8 cellular contexts compared by ENCODE assay signal in genomic region chr17:64506201-64506575, GRCh38. TPM values are rescaled to one million over a fixed set of nuclear protein-coding genes. Genes with fewer than 3 reads are reported as not detected.
A peak's percentile ranks its signal among the peaks of the same experiment; 100 is the strongest.
DNase-seq lines count a peak whose midpoint lies in the region; ATAC-seq and TF ChIP-seq lines count a peak whose summit lies in the region.

DDX5 (minus strand) TSS chr17:64506289; CDS start chr17:64506119, 170 bp downstream.

- no peaks in the 10 kb centered on the region for H3K27me3 ChIP-seq in esophagus (ENCODE audit: control insufficient read depth in 1 of 2, insufficient read depth in 2 of 2, low read length in 2 of 2)
- no peaks in the 10 kb centered on the region for H3K27me3 ChIP-seq in mucosa of stomach (ENCODE audit: control insufficient read depth, insufficient read depth, low read length)

- H3K27ac ChIP-seq in esophagus (ENCODE audit: low read depth in 2 of 2, low read length in 1 of 2) = peak within 1 kb of the TSS; percentile 99

- no peaks in the 10 kb centered on the region for H3K4me1 ChIP-seq in esophagus (ENCODE audit: control insufficient read depth in 2 of 2, insufficient read depth in 2 of 2, low read length in 1 of 2)
- peaks cover 10% of the 10 kb centered on the region for H3K4me1 ChIP-seq in mucosa of stomach (ENCODE audit: control insufficient read depth, insufficient read depth, low read length)

- 1% methylated on average over 31 of the region's 31 CpGs for WGBS in esophagus, 2 donors

- peak within 1 kb of the TSS; percentile 80 for H3K4me3 ChIP-seq in Jurkat, Clone E6-1 (ENCODE audit: low read length)
- H3K4me3 ChIP-seq in esophagus (ENCODE audit: low read depth in 1 of 2, low read length in 2 of 2) (peak within 1 kb of the TSS; percentile 87 to 97), mucosa of stomach (ENCODE audit: low read length) (peak within 1 kb of the TSS; percentile 90)

- H3K36me3 ChIP-seq in esophagus (ENCODE audit: control insufficient read depth in 2 of 2, insufficient read depth in 2 of 2, low read length in 1 of 2) (peaks cover 10 to 18% of the 10 kb centered on the region in 2 donors), mucosa of stomach (ENCODE audit: control insufficient read depth, insufficient read depth, low read length) (peaks cover 18% of the 10 kb centered on the region)

- ATAC-seq in GM21529 (IDR thresholded peaks at IDR 0.05; ENCODE audit: unreplicated experiment) = peak; percentile 59

- H3K9me3 ChIP-seq in esophagus (ENCODE audit: control insufficient read depth in 2 of 2, insufficient read depth in 1 of 2, low read depth in 1 of 2, low read length in 1 of 2) = no peaks in the 10 kb centered on the region
- no peaks in the 10 kb centered on the region for H3K9me3 ChIP-seq in mucosa of stomach (ENCODE audit: control insufficient read depth, low read length)

- peak; percentile 99 for DNase-seq in DMS 273 (lab: John Stamatoyannopoulos, UW; ENCODE audit: unreplicated experiment)
- peak; percentile 93 for DNase-seq in Jurkat, Clone E6-1 (ENCODE audit: low read depth, low spot score)
- DNase-seq in activated T-cell treated with anti-CD3 and anti-CD28 coated beads, Interleukin-2, amount 50 U/mL, for 1 hour = peak; percentile 97
- peak; percentile 98 for DNase-seq in stimulated activated CD8-positive, alpha-beta memory T cell treated with anti-CD3 and anti-CD28 coated beads, Interleukin-4, amount 100 ng/mL, for 48 hours

- peak within 1 kb of the TSS; percentile 100 for H3K9ac ChIP-seq in mucosa of stomach (ENCODE audit: low read length)

TF ChIP-seq in PFSK-1, 5 proteins besides CTCF, POLR2A, EP300 and RAD21:
- TF ChIP-seq SIN3A (IDR thresholded peaks at IDR 0.05; ENCODE audit: borderline replicate concordance, insufficient read depth, low read length) (peak; percentile 96; the same call in 1 of the 2 replicates), FOXP2 (optimal IDR thresholded peaks at IDR 0.05; ENCODE audit: borderline replicate concordance, extremely low read depth, extremely low read length, insufficient read depth) (no peak), REST (IDR thresholded peaks at IDR 0.05; ENCODE audit: insufficient read depth in 1 of 2, low read depth in 2 of 2, low read length in 2 of 2) (peak; percentile 51 to 78; a peak in 2 of 4 replicates), TAF1 (IDR thresholded peaks at IDR 0.05; ENCODE audit: borderline replicate concordance, insufficient read depth, low read length) (peak; percentile 97), POLR2AphosphoS5 (IDR thresholded peaks at IDR 0.05; ENCODE audit: low read depth, low read length) (peak; percentile 100)
TF ChIP-seq in PFSK-1: peak in this region for 4.

RNA-seq across cellular contexts. Expression of gene DDX5, which starts in this region (rescaled TPM):
- polyA plus RNA-seq in Jurkat, Clone E6-1 (2012; ENCODE audit: insufficient read depth, insufficient read length) = 723 TPM
- 353 TPM for polyA plus RNA-seq in PFSK-1 (2012; ENCODE audit: insufficient read length, low read depth)
- polyA plus RNA-seq in esophagus = 100 to 1,000 TPM; 333 to 392 TPM

Comparison
In these comparisons a context has a peak if more than half of its experiments do, and no peak if none do; other contexts are left out.
1. Peak in every context shown above with its lines: DNase-seq, ATAC-seq, H3K4me3 ChIP-seq and H3K27ac ChIP-seq.